1 cellular context compared by ENCODE assay signal in the genomic region with DNA sequence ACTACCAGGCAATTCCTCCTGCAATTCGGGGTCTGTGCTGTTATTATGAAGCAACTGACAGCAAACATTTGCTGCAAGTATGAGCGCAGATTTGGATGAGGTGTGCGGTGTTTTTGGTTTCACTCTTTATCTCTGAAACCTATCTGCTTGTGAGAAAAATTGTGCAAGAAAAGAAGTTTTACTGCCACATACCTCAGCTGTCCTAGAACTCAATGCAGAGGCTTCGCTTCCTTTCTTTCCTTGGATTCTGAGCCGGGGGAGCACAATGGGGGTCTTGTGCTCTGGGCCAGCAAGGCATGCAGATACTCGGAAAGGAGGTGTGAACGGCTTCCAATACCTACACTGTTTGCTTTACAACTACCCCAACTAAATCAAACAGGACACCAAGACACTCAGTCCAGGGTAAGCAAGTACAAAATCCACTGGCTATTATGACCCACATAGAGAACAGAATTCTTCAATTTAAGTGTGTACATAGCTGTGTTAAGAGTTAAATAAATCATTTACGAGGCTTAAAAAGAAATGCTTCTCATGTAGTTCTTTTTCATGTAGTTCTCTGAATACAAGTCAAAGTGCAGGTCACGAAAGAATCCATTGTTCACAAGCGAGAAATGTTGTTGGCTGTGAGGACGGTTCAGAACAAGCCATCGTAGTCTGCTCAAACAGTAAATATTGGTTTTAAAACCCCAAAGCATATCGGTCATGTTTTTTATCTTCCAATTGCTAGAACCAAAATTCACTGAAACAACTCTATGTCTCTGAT.
TF ChIP-seq lines count a peak whose summit lies in the region.

No MANE protein-coding gene starts in this region.

TF ChIP-seq in HepG2, 621 proteins besides CTCF, POLR2A, EP300 and RAD21 (continued from another document and continues in another):
- TF ChIP-seq, protein P1, sequence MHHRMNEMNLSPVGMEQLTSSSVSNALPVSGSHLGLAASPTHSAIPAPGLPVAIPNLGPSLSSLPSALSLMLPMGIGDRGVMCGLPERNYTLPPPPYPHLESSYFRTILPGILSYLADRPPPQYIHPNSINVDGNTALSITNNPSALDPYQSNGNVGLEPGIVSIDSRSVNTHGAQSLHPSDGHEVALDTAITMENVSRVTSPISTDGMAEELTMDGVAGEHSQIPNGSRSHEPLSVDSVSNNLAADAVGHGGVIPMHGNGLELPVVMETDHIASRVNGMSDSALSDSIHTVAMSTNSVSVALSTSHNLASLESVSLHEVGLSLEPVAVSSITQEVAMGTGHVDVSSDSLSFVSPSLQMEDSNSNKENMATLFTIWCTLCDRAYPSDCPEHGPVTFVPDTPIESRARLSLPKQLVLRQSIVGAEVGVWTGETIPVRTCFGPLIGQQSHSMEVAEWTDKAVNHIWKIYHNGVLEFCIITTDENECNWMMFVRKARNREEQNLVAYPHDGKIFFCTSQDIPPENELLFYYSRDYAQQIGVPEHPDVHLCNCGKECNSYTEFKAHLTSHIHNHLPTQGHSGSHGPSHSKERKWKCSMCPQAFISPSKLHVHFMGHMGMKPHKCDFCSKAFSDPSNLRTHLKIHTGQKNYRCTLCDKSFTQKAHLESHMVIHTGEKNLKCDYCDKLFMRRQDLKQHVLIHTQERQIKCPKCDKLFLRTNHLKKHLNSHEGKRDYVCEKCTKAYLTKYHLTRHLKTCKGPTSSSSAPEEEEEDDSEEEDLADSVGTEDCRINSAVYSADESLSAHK (CRISPR knock-in tag; IDR thresholded peaks at IDR 0.05; ENCODE audit: borderline replicate concordance), result no peak
- peak; percentile 43; the same call in 1 of the 2 replicates for TF ChIP-seq MEIS2 (CRISPR knock-in tag; IDR thresholded peaks at IDR 0.05)
- TF ChIP-seq, protein P2, sequence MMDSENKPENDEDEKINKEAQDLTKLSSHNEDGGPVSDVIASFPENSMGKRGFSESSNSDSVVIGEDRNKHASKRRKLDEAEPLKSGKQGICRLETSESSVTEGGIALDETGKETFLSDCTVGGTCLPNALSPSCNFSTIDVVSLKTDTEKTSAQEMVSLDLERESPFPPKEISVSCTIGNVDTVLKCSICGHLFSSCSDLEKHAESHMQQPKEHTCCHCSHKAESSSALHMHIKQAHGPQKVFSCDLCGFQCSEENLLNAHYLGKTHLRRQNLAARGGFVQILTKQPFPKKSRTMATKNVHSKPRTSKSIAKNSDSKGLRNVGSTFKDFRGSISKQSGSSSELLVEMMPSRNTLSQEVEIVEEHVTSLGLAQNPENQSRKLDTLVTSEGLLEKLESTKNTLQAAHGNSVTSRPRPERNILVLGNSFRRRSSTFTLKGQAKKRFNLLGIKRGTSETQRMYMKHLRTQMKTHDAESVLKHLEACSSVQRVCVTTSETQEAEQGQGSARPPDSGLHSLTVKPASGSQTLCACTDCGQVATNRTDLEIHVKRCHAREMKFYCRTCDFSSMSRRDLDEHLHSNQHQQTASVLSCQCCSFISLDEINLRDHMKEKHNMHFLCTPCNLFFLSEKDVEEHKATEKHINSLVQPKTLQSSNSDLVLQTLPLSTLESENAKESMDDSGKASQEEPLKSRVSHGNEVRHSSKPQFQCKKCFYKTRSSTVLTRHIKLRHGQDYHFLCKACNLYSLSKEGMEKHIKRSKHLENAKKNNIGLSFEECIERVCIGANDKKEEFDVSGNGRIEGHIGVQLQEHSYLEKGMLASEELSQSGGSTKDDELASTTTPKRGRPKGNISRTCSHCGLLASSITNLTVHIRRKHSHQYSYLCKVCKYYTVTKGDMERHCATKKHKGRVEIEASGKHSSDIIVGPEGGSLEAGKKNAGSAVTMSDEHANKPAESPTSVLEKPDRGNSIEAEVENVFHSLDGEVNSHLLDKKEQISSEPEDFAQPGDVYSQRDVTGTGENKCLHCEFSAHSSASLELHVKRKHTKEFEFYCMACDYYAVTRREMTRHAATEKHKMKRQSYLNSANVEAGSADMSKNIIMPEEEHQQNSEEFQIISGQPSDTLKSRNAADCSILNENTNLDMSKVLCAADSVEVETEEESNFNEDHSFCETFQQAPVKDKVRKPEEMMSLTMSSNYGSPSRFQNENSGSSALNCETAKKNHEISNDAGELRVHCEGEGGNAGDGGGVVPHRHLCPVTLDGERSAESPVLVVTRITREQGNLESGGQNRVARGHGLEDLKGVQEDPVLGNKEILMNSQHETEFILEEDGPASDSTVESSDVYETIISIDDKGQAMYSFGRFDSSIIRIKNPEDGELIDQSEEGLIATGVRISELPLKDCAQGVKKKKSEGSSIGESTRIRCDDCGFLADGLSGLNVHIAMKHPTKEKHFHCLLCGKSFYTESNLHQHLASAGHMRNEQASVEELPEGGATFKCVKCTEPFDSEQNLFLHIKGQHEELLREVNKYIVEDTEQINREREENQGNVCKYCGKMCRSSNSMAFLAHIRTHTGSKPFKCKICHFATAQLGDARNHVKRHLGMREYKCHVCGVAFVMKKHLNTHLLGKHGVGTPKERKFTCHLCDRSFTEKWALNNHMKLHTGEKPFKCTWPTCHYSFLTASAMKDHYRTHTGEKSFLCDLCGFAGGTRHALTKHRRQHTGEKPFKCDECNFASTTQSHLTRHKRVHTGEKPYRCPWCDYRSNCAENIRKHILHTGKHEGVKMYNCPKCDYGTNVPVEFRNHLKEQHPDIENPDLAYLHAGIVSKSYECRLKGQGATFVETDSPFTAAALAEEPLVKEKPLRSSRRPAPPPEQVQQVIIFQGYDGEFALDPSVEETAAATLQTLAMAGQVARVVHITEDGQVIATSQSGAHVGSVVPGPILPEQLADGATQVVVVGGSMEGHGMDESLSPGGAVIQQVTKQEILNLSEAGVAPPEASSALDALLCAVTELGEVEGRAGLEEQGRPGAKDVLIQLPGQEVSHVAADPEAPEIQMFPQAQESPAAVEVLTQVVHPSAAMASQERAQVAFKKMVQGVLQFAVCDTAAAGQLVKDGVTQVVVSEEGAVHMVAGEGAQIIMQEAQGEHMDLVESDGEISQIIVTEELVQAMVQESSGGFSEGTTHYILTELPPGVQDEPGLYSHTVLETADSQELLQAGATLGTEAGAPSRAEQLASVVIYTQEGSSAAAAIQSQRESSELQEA (CRISPR knock-in tag; IDR thresholded peaks at IDR 0.05; ENCODE audit: not compliant biosample characterization), result no peak
- no peak for TF ChIP-seq SYNCRIP (IDR thresholded peaks at IDR 0.05; ENCODE audit: insufficient read depth, low read depth, low read length)
- TF ChIP-seq ASH2L (IDR thresholded peaks at IDR 0.05; ENCODE audit: insufficient read length, low read depth, low read length), result peak; percentile 55
- TF ChIP-seq TCF7 (IDR thresholded peaks at IDR 0.05; ENCODE audit: low read depth), result peak; percentile 89
- TF ChIP-seq, protein P3, sequence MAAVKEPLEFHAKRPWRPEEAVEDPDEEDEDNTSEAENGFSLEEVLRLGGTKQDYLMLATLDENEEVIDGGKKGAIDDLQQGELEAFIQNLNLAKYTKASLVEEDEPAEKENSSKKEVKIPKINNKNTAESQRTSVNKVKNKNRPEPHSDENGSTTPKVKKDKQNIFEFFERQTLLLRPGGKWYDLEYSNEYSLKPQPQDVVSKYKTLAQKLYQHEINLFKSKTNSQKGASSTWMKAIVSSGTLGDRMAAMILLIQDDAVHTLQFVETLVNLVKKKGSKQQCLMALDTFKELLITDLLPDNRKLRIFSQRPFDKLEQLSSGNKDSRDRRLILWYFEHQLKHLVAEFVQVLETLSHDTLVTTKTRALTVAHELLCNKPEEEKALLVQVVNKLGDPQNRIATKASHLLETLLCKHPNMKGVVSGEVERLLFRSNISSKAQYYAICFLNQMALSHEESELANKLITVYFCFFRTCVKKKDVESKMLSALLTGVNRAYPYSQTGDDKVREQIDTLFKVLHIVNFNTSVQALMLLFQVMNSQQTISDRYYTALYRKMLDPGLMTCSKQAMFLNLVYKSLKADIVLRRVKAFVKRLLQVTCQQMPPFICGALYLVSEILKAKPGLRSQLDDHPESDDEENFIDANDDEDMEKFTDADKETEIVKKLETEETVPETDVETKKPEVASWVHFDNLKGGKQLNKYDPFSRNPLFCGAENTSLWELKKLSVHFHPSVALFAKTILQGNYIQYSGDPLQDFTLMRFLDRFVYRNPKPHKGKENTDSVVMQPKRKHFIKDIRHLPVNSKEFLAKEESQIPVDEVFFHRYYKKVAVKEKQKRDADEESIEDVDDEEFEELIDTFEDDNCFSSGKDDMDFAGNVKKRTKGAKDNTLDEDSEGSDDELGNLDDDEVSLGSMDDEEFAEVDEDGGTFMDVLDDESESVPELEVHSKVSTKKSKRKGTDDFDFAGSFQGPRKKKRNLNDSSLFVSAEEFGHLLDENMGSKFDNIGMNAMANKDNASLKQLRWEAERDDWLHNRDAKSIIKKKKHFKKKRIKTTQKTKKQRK (IDR thresholded peaks at IDR 0.05; ENCODE audit: low read length), result no peak
- no peak for TF ChIP-seq CHD2 (IDR thresholded peaks at IDR 0.05; ENCODE audit: low read depth, low read length)
- TF ChIP-seq RFXAP (CRISPR knock-in tag; IDR thresholded peaks at IDR 0.05; ENCODE audit: borderline replicate concordance), result no peak
- no peak for TF ChIP-seq POGZ (CRISPR knock-in tag; IDR thresholded peaks at IDR 0.05)
- TF ChIP-seq, protein P4, sequence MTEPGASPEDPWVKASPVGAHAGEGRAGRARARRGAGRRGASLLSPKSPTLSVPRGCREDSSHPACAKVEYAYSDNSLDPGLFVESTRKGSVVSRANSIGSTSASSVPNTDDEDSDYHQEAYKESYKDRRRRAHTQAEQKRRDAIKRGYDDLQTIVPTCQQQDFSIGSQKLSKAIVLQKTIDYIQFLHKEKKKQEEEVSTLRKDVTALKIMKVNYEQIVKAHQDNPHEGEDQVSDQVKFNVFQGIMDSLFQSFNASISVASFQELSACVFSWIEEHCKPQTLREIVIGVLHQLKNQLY (CRISPR knock-in tag; IDR thresholded peaks at IDR 0.05), result peak; percentile 64
- TF ChIP-seq HDAC6 (IDR thresholded peaks at IDR 0.05; ENCODE audit: low read depth, low read length), result no peak
- TF ChIP-seq MEF2D (CRISPR knock-in tag; IDR thresholded peaks at IDR 0.05), result no peak
- 0 out of 2 replicates have a peak, but pooled peaks have one; percentile 18 for TF ChIP-seq GZF1 (CRISPR knock-in tag; IDR thresholded peaks at IDR 0.05)
- TF ChIP-seq ESRRA (CRISPR knock-in tag; IDR thresholded peaks at IDR 0.05; ENCODE audit: low read depth), result no peak
- no peak for TF ChIP-seq ZNF383 (CRISPR knock-in tag; IDR thresholded peaks at IDR 0.05; ENCODE audit: borderline replicate concordance)
- TF ChIP-seq KLF6 (CRISPR knock-in tag; IDR thresholded peaks at IDR 0.05), result no peak
- TF ChIP-seq, protein P5, sequence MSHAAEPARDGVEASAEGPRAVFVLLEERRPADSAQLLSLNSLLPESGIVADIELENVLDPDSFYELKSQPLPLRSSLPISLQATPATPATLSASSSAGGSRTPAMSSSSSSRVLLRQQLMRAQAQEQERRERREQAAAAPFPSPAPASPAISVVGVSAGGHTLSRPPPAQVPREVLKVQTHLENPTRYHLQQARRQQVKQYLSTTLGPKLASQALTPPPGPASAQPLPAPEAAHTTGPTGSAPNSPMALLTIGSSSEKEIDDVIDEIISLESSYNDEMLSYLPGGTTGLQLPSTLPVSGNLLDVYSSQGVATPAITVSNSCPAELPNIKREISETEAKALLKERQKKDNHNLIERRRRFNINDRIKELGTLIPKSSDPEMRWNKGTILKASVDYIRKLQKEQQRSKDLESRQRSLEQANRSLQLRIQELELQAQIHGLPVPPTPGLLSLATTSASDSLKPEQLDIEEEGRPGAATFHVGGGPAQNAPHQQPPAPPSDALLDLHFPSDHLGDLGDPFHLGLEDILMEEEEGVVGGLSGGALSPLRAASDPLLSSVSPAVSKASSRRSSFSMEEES (CRISPR knock-in tag; IDR thresholded peaks at IDR 0.05), result peak; percentile 46; the same call in 1 of the 2 replicates
- no peak for TF ChIP-seq ZFYVE20 (CRISPR knock-in tag; IDR thresholded peaks at IDR 0.05; ENCODE audit: borderline replicate concordance, low read depth)
- TF ChIP-seq, protein P6, sequence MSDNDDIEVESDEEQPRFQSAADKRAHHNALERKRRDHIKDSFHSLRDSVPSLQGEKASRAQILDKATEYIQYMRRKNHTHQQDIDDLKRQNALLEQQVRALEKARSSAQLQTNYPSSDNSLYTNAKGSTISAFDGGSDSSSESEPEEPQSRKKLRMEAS (IDR thresholded peaks at IDR 0.05), result 0 out of 2 replicates have a peak, but pooled peaks have one; percentile 36
- TF ChIP-seq, protein P7, sequence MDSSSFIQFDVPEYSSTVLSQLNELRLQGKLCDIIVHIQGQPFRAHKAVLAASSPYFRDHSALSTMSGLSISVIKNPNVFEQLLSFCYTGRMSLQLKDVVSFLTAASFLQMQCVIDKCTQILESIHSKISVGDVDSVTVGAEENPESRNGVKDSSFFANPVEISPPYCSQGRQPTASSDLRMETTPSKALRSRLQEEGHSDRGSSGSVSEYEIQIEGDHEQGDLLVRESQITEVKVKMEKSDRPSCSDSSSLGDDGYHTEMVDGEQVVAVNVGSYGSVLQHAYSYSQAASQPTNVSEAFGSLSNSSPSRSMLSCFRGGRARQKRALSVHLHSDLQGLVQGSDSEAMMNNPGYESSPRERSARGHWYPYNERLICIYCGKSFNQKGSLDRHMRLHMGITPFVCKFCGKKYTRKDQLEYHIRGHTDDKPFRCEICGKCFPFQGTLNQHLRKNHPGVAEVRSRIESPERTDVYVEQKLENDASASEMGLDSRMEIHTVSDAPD (CRISPR knock-in tag; IDR thresholded peaks at IDR 0.05), result no peak; the same call in 1 of the 2 replicates
- TF ChIP-seq, protein P8, sequence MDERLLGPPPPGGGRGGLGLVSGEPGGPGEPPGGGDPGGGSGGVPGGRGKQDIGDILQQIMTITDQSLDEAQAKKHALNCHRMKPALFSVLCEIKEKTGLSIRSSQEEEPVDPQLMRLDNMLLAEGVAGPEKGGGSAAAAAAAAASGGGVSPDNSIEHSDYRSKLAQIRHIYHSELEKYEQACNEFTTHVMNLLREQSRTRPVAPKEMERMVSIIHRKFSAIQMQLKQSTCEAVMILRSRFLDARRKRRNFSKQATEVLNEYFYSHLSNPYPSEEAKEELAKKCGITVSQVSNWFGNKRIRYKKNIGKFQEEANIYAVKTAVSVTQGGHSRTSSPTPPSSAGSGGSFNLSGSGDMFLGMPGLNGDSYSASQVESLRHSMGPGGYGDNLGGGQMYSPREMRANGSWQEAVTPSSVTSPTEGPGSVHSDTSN (CRISPR knock-in tag; IDR thresholded peaks at IDR 0.05), result no peak
- no peak; the same call in none of the 2 replicates for TF ChIP-seq NAIF1 (CRISPR knock-in tag; IDR thresholded peaks at IDR 0.05; ENCODE audit: borderline replicate concordance)
- TF ChIP-seq MXI1 (IDR thresholded peaks at IDR 0.05; ENCODE audit: borderline replicate concordance, low read depth, low read length), result no peak
- no peak for TF ChIP-seq ZNF207 (IDR thresholded peaks at IDR 0.05; ENCODE audit: borderline replicate concordance)
- TF ChIP-seq ZSCAN22 (CRISPR knock-in tag; IDR thresholded peaks at IDR 0.05), result no peak
- no peak for TF ChIP-seq ZNF282 (IDR thresholded peaks at IDR 0.05; ENCODE audit: partially characterized antibody)
- TF ChIP-seq, protein P9, sequence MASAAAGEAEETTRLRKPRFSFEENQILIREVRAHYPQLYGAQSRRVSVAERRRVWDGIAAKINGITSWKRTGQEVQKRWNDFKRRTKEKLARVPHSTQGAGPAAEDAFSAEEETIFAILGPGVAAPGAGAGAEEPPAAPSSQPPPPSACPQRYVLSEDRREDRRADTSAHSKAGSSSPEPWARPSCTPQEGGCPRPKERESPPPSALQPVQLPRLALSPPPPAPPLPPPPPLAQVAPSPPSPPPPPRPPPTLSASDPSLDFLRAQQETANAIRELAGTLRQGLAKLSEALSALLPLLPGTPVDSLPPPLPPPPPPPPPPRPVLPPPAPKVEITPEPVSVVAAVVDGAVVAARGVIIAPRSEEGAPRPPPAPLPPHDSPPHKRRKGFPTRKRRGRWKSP (CRISPR knock-in tag; IDR thresholded peaks at IDR 0.05), result 0 out of 2 replicates have a peak, but pooled peaks have one; percentile 37
- TF ChIP-seq KMT2A (CRISPR knock-in tag; IDR thresholded peaks at IDR 0.05), result peak; percentile 78
